ENCODE assay signal across 14 cellular contexts in the genomic region with DNA sequence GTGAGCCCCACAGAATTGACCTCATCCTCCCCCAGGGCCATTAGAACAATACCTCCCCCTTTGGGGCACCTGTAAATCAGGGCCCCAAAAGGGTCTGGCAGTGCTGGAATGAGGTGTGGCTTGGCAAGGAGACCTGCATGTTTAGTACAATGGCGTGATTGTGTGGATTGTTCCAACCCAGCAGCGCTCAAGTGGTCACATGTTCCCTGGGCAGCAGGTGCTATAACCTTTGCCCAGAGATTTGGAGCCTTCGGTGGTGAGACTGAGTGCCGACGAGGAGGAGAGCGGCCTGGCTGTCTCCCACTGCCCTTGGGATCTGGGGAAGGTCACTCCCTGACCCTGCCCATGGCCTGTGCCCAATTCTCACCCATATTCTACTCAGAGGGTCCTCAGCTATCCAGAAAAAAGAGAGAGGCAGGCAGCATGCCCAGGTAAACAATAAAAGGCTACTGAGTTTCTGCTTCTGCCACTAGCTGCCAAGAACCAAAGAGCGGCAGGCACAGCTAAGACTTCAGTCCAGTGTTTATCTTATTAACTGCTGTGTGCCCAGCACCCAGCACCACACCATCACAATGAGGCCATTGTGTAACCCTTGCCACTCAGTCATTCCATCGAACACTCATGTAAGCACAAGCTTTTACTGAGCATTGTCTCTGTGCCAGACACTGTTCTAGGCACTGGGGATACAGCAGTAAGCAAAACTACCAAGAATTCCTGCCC. TPM values are rescaled to one million over a fixed set of nuclear protein-coding genes. Genes with fewer than 3 reads are reported as not detected.
DNase-seq lines count a peak whose midpoint lies in the region; ATAC-seq and TF ChIP-seq lines count a peak whose summit lies in the region.
"Not testable (repeated sequence)": the region's sequence is repeated elsewhere in the genome, so short reads cannot be mapped to it uniquely, and the experiment has no call there.
"Had no signal": no experiment of that assay in that cellular context is flagged by ENCODE, and none has a peak within 500 bp of the region (broad histone marks: within the 10 kb centered on the region; RNA-seq: fewer than 3 reads in every experiment).

No MANE protein-coding gene starts in this region.

- DNase-seq in PC-3; Right ventricle myocardium inferior (ENCODE audit: missing footprints); heart right ventricle; left lobe of liver (ENCODE audit: low spot score); right lobe of liver; mucosa of descending colon; upper lobe of left lung: not testable (repeated sequence)

- not testable (repeated sequence) for H3K79me2 ChIP-seq in PC-3 (ENCODE audit: low read length)

- CTCF ChIA-PET in PC-3 (lab: Charles Lee), result not testable (repeated sequence)

- not testable (repeated sequence) for TF ChIP-seq POLR2A in right lobe of liver (IDR thresholded peaks at IDR 0.05); upper lobe of left lung (IDR thresholded peaks at IDR 0.05)

- intact Hi-C loops in PC-3 (cut with micrococcal nuclease); Right ventricle myocardium inferior (cut with DNase I); heart right ventricle (cut with DNase I); right lobe of liver (cut with DNase I); mucosa of descending colon (cut with DNase I, micrococcal nuclease): not testable (repeated sequence)

- not testable (repeated sequence) for TF ChIP-seq EP300 in upper lobe of left lung (IDR thresholded peaks at IDR 0.05)

- H2AFZ ChIP-seq in PC-3 (ENCODE audit: low read length), result not testable (repeated sequence)

- H4K20me1 ChIP-seq in PC-3 (ENCODE audit: low read length), result not testable (repeated sequence)

- H3K9me2 ChIP-seq in PC-3 (replicated peaks; ENCODE audit: low read length), result not testable (repeated sequence)

- not testable (repeated sequence) for H3K27me3 ChIP-seq in PC-3 (ENCODE audit: low read length); heart right ventricle; right lobe of liver; upper lobe of left lung

- H3K4me3 ChIP-seq in PC-3 (ENCODE audit: low read length); heart right ventricle; right lobe of liver; mucosa of descending colon; upper lobe of left lung: not testable (repeated sequence)

- not testable (repeated sequence) for H3F3A ChIP-seq in PC-3 (ENCODE audit: low read length, unreplicated experiment)

- ATAC-seq in PC-3 (peak; percentile 8; the same call in 1 of the 2 replicates), Right ventricle myocardium inferior (peak; percentile 72), heart right ventricle (peak in 7 of 8 donors; percentile 48 to 84 (median 61)), left lobe of liver (peak; percentile 85), right lobe of liver (peak; percentile 86 to 90 (median 88)), mucosa of descending colon (peak; percentile 91), upper lobe of left lung (ENCODE audit: low FRiP score in 2 of 2) (peak; percentile 17 to 76)

- no CpG with 5 or more reads among the region's 8 CpGs for WGBS in heart right ventricle, 2 donors
- no CpG with 5 or more reads among the region's 8 CpGs for WGBS in right lobe of liver (ENCODE audit: insufficient coverage, low coverage, low lambda C conversion rate, missing lambda C conversion rate)
- no CpG with 5 or more reads among the region's 8 CpGs for WGBS in upper lobe of left lung, 2 donors

- H3K4me2 ChIP-seq in PC-3 (ENCODE audit: low read length), result not testable (repeated sequence)

- POLR2A ChIA-PET in PC-3 (lab: Charles Lee; ENCODE audit: unreplicated experiment), result not testable (repeated sequence)

- H3K36me3 ChIP-seq in PC-3 (ENCODE audit: low read depth, low read length); heart right ventricle; right lobe of liver; mucosa of descending colon (ENCODE audit: low read depth); upper lobe of left lung: not testable (repeated sequence)

- not testable (repeated sequence) for H3K27ac ChIP-seq in PC-3 (ENCODE audit: low read length); heart right ventricle; right lobe of liver; upper lobe of left lung

- TF ChIP-seq CTCF in PC-3 (conservative IDR thresholded peaks at IDR 0.05; ENCODE audit: low read depth, low read length); heart right ventricle (IDR thresholded peaks at IDR 0.05); right lobe of liver (IDR thresholded peaks at IDR 0.05); mucosa of descending colon (IDR thresholded peaks at IDR 0.05); upper lobe of left lung (IDR thresholded peaks at IDR 0.05): not testable (repeated sequence)

- BruUV-seq in PC-3 (replicated peaks; lab: Mats Ljungman, UMichigan), result not testable (repeated sequence)

- not testable (repeated sequence) for H3K9me3 ChIP-seq in PC-3 (ENCODE audit: low read length); heart right ventricle; right lobe of liver; mucosa of descending colon; upper lobe of left lung

- not testable (repeated sequence) for H3K4me1 ChIP-seq in PC-3 (ENCODE audit: insufficient read depth, low read length); heart right ventricle; right lobe of liver; mucosa of descending colon (ENCODE audit: low read depth); upper lobe of left lung

- not testable (repeated sequence) for H3K9ac ChIP-seq in PC-3 (ENCODE audit: low read length)

RNA-seq across cellular contexts. Expression of a gene that starts 27.4 kb away (rescaled TPM):
- 10.8 and 20.5 TPM in 2 replicates for total RNA-seq in PC-3 (2014; rRNA removed)
- 41.6 TPM for total RNA-seq in Right ventricle myocardium inferior
- total RNA-seq in heart right ventricle, result 10 to 100 TPM; 24.1 to 45.1 (median 39.8) TPM
- 10 to 100 TPM; 26.5 to 40.9 TPM for polyA plus RNA-seq in heart right ventricle
- total RNA-seq in left lobe of liver, result 75.2 TPM
- total RNA-seq in right lobe of liver, result 10 to 100 TPM; 62.2 to 80.1 (median 75.7) TPM
- 10 to 100 TPM; 30.3 to 37.6 (median 34.3) TPM for total RNA-seq in mucosa of descending colon
- total RNA-seq in upper lobe of left lung, result 10 to 100 TPM; 18.9 to 23.3 (median 22.2) TPM

RNA-seq across cellular contexts. Expression of a gene that starts 54.6 kb away (rescaled TPM):
- total RNA-seq in PC-3 (2014; rRNA removed), result not detected in 2 replicates
- not detected for total RNA-seq in Right ventricle myocardium inferior
- total RNA-seq in heart right ventricle, result not detected
- polyA plus RNA-seq in heart right ventricle, result not detected
- total RNA-seq in left lobe of liver, result not detected
- not detected for total RNA-seq in right lobe of liver
- not detected for total RNA-seq in mucosa of descending colon
- total RNA-seq in upper lobe of left lung, result not detected
- total RNA-seq: CD4-positive, alpha-beta T cell; CD8-positive, alpha-beta memory T cell; GM12878; GM23248; H1; H7 had no signal
- polyA plus RNA-seq: CD14-positive monocyte; CD8-positive, alpha-beta memory T cell; GM23248; H1 had no signal

Comparison
In these comparisons a context has a peak if more than half of its experiments do, and no peak if none do; other contexts are left out.
1. ATAC-seq: peak in every context shown above with its lines; median percentile 91 in mucosa of descending colon; 88 in right lobe of liver; 85 in left lobe of liver; 72 in Right ventricle myocardium inferior; 61 in heart right ventricle; 46 in upper lobe of left lung; 8 in PC-3.